ENCODE assay signal across 20 cellular contexts in genomic region chr10:10598297-10598696, GRCh38.
DNase-seq lines count a peak whose midpoint lies in the region; ATAC-seq, FAIRE-seq and TF ChIP-seq lines count a peak whose summit lies in the region.
"Had no signal": no experiment of that assay in that cellular context is flagged by ENCODE, and none has a peak within 500 bp of the region (broad histone marks: within the 10 kb centered on the region; RNA-seq: fewer than 3 reads in every experiment).

No MANE protein-coding gene starts in this region.

- peaks cover 13% of the 10 kb centered on the region for H3K27me3 Mint-ChIP-seq in stimulated activated naive CD8-positive, alpha-beta T cell treated with anti-CD3 and anti-CD28 coated beads, Interleukin-15, amount 100 ng/mL, for 72 hours

- DNase-seq in GM12878 (ENCODE audit: low read depth, low spot score): no peak
- DNase-seq in stimulated activated naive CD8-positive, alpha-beta T cell treated with anti-CD3 and anti-CD28 coated beads, Interleukin-15, amount 100 ng/mL, for 72 hours: no peak
- no peak for DNase-seq in A673 (ENCODE audit: low spot score)
- no peak for DNase-seq in lower lobe of right lung
- DNase-seq: activated gamma-delta T cell treated with Interleukin-2 at 50 U/mL for 16 hours; aorta; natural killer cell; NCI-H524; stimulated activated CD4-positive, alpha-beta T cell treated with anti-CD3 and anti-CD28 coated beads, Interleukin-15, amount 100 ng/mL, for 24 hours had no signal

- TF ChIP-seq RAD21 in GM12878 (IDR thresholded peaks at IDR 0.05; ENCODE audit: insufficient read depth, low read depth, low read length): no peak

- intact Hi-C loops in GM12878 (cut with micrococcal nuclease; ENCODE audit: unreplicated experiment): no loop called here
- intact Hi-C loops in A673 (cut with micrococcal nuclease; ENCODE audit: unreplicated experiment): no loop called here
- intact Hi-C loops in lower lobe of right lung (cut with DNase I): no loop called here

- CTCF ChIA-PET in GM12878 (lab: Yijun Ruan, JAX): no interaction called here
- CTCF ChIA-PET in A673 (lab: Charles Lee): no interaction called here

- no peaks in the 10 kb centered on the region for H3K36me3 ChIP-seq in GM12878 (ENCODE audit: control insufficient read depth in 2 of 2, insufficient read depth in 2 of 2, low read length in 1 of 2)
- no peaks in the 10 kb centered on the region for H3K36me3 ChIP-seq in A673 (ENCODE audit: insufficient read depth, low read length, poor library complexity, severe bottlenecking)
- no peaks in the 10 kb centered on the region for H3K36me3 ChIP-seq in lower lobe of right lung
- H3K36me3 ChIP-seq: suprapubic skin had no signal

- RAD21 ChIA-PET in GM12878 (lab: Charles Lee; ENCODE audit: unreplicated experiment): no interaction called here

- 22% methylated on average over 5 of the region's 5 CpGs for WGBS in GM12878 (ENCODE audit: insufficient coverage, insufficient replicate concordance, low lambda C conversion rate, missing lambda C conversion rate)

- no peak overlapping the region for H3K9ac ChIP-seq in GM12878 (ENCODE audit: control insufficient read depth, insufficient read depth, low read length)

- no peaks in the 10 kb centered on the region for H3K79me2 ChIP-seq in GM12878 (ENCODE audit: control insufficient read depth, insufficient read depth, low read length)

- H3K9me3 ChIP-seq in GM12878 (replicated peaks; ENCODE audit: control insufficient read depth, insufficient read depth, low read length): no peaks in the 10 kb centered on the region
- H3K9me3 ChIP-seq in A673 (ENCODE audit: low read depth, low read length, poor library complexity, severe bottlenecking): no peaks in the 10 kb centered on the region
- no peaks in the 10 kb centered on the region for H3K9me3 ChIP-seq in lower lobe of right lung
- H3K9me3 ChIP-seq: suprapubic skin had no signal

- TF ChIP-seq CTCF in GM12878 (IDR thresholded peaks at IDR 0.05 in 2 of 3, conservative IDR thresholded peaks at IDR 0.05 in 1 of 3; ENCODE audit: control insufficient read depth in 2 of 3, extremely low read depth in 1 of 3, insufficient read depth in 1 of 3, low read depth in 3 of 3, low read length in 3 of 3) (no peak), A673 (conservative IDR thresholded peaks at IDR 0.05; ENCODE audit: low read depth, low read length) (no peak), lower lobe of right lung (IDR thresholded peaks at IDR 0.05) (no peak)

- no peak overlapping the region for H3K4me3 ChIP-seq in GM12878
- no peak overlapping the region for H3K4me3 ChIP-seq in A673 (ENCODE audit: low read depth, low read length, poor library complexity, severe bottlenecking)
- H3K4me3 ChIP-seq in lower lobe of right lung: no peak overlapping the region
- H3K4me3 ChIP-seq: K562, suprapubic skin had no signal

- no peak overlapping the region for H3K27ac Mint-ChIP-seq in stimulated activated naive CD8-positive, alpha-beta T cell treated with anti-CD3 and anti-CD28 coated beads, Interleukin-15, amount 100 ng/mL, for 72 hours
- H3K27ac Mint-ChIP-seq: natural killer cell had no signal

- FAIRE-seq in GM12878 (lab: Jason Lieb, UNC): no peak
- FAIRE-seq: endothelial cell of umbilical vein, GM12892, K562, RCC 7860 had no signal

- H3K4me3 Mint-ChIP-seq in stimulated activated naive CD8-positive, alpha-beta T cell treated with anti-CD3 and anti-CD28 coated beads, Interleukin-15, amount 100 ng/mL, for 72 hours: no peak overlapping the region
- H3K4me3 Mint-ChIP-seq: natural killer cell had no signal

- BruUV-seq in GM12878 (replicated peaks; lab: Mats Ljungman, UMichigan) (no TSS peak), A673 (replicated peaks; lab: Mats Ljungman, UMichigan) (no TSS peak)

- POLR2A ChIA-PET in GM12878 (lab: Charles Lee) (no interaction called here), A673 (lab: Charles Lee; ENCODE audit: low non-redundant PET) (no interaction called here)

- peaks cover 0 to 4% of the 10 kb centered on the region in 2 donors for H3K9me3 Mint-ChIP-seq in stimulated activated naive CD8-positive, alpha-beta T cell treated with anti-CD3 and anti-CD28 coated beads, Interleukin-15, amount 100 ng/mL, for 72 hours

- no peak overlapping the region for H2AFZ ChIP-seq in GM12878 (ENCODE audit: control insufficient read depth, low read depth, low read length)

- SMC1A ChIA-PET in GM12878 (lab: Charles Lee; ENCODE audit: uncharacterized antibody, unreplicated experiment): no interaction called here

- H3K4me2 ChIP-seq in GM12878 (ENCODE audit: control insufficient read depth, insufficient read depth): no peak overlapping the region

- no peaks in the 10 kb centered on the region for H3K4me1 Mint-ChIP-seq in stimulated activated naive CD8-positive, alpha-beta T cell treated with anti-CD3 and anti-CD28 coated beads, Interleukin-15, amount 100 ng/mL, for 72 hours
- H3K4me1 Mint-ChIP-seq: natural killer cell had no signal

- in situ Hi-C loops in GM12878 (cut with MboI): no loop called here

- no peaks in the 10 kb centered on the region for H4K20me1 ChIP-seq in GM12878 (ENCODE audit: control insufficient read depth, insufficient read depth)

- H3K27ac ChIP-seq in GM12878 (ENCODE audit: control insufficient read depth, insufficient read depth) (no peak overlapping the region), A673 (ENCODE audit: low read depth, low read length, poor library complexity, severe bottlenecking) (no peak overlapping the region), lower lobe of right lung (no peak overlapping the region)
- H3K27ac ChIP-seq: C4-2B, suprapubic skin, VCaP had no signal

- H3K27me3 ChIP-seq in GM12878 (replicated peaks in 1 of 2; ENCODE audit: control insufficient read depth in 2 of 2, insufficient read depth in 2 of 2, low read length in 1 of 2) (no peaks in the 10 kb centered on the region), A673 (replicated peaks; ENCODE audit: insufficient read depth, low read depth, low read length, poor library complexity) (no peaks in the 10 kb centered on the region), lower lobe of right lung (ENCODE audit: low read depth) (no peaks in the 10 kb centered on the region)
- H3K27me3 ChIP-seq: suprapubic skin had no signal

- TF ChIP-seq POLR2A in GM12878 (IDR thresholded peaks at IDR 0.05; ENCODE audit: low read depth, low read length): no peak

- H3K4me1 ChIP-seq in GM12878 (ENCODE audit: control insufficient read depth, insufficient read depth, low read length) (no peaks in the 10 kb centered on the region), A673 (ENCODE audit: insufficient read depth, low read length, poor library complexity, severe bottlenecking) (no peaks in the 10 kb centered on the region), lower lobe of right lung (no peaks in the 10 kb centered on the region)
- H3K4me1 ChIP-seq: suprapubic skin had no signal

- no peak; a peak in 1 of 4 replicates for TF ChIP-seq EP300 in GM12878 (IDR thresholded peaks at IDR 0.05; ENCODE audit: borderline replicate concordance in 1 of 2, control insufficient read depth in 1 of 2, low read depth in 2 of 2, low read length in 2 of 2)

- ATAC-seq in GM18873 (IDR thresholded peaks at IDR 0.05; ENCODE audit: low FRiP score, unreplicated experiment): peak; percentile 80
- peak; percentile 57 for ATAC-seq in GM21786 (IDR thresholded peaks at IDR 0.05; ENCODE audit: unreplicated experiment)
- ATAC-seq in HG03460 (IDR thresholded peaks at IDR 0.05; ENCODE audit: unreplicated experiment): peak; percentile 56
- peak; percentile 71 for ATAC-seq in GM12878
- no peak for ATAC-seq in HG02973 (IDR thresholded peaks at IDR 0.05; ENCODE audit: unreplicated experiment)
- ATAC-seq in stimulated activated naive CD8-positive, alpha-beta T cell treated with anti-CD3 and anti-CD28 coated beads, Interleukin-15, amount 100 ng/mL, for 72 hours: no peak
- ATAC-seq in lower lobe of right lung: no peak
- ATAC-seq: K562, natural killer cell had no signal

TF ChIP-seq in GM12878, 131 proteins besides CTCF, POLR2A, EP300 and RAD21 (continues in another document):
- TF ChIP-seq IKZF1 (conservative IDR thresholded peaks at IDR 0.05): no peak
- peak; percentile 90 for TF ChIP-seq TCF3 (IDR thresholded peaks at IDR 0.05; ENCODE audit: borderline replicate concordance, insufficient read depth, low read depth, low read length)
- peak; percentile 30 for TF ChIP-seq PBX3 (IDR thresholded peaks at IDR 0.05; ENCODE audit: insufficient replicate concordance, low read depth, low read length)
- TF ChIP-seq TCF12 (IDR thresholded peaks at IDR 0.05; ENCODE audit: low read depth, low read length): peak; percentile 65; the same call in 1 of the 2 replicates
- TF ChIP-seq NRF1 (conservative IDR thresholded peaks at IDR 0.05; ENCODE audit: low read depth, low read length): no peak
- TF ChIP-seq EED (IDR thresholded peaks at IDR 0.05; ENCODE audit: low read depth): no peak
- TF ChIP-seq RUNX3 (IDR thresholded peaks at IDR 0.05; ENCODE audit: low read length): peak; percentile 83
- TF ChIP-seq MAX (IDR thresholded peaks at IDR 0.05; ENCODE audit: low read depth, low read length): no peak
- no peak for TF ChIP-seq SMC3 (IDR thresholded peaks at IDR 0.05; ENCODE audit: borderline replicate concordance, low read length)
- TF ChIP-seq POLR2AphosphoS2 (IDR thresholded peaks at IDR 0.05; ENCODE audit: low read depth, low read length): no peak
- peak; percentile 78; the same call in 2 of the 3 replicates for TF ChIP-seq POU2F2 (IDR thresholded peaks at IDR 0.05; ENCODE audit: borderline replicate concordance, low read depth, low read length)
- 0 out of 2 replicates have a peak, but pooled peaks have one; percentile 36 for TF ChIP-seq MEF2A (IDR thresholded peaks at IDR 0.05; ENCODE audit: insufficient read depth, low read depth, low read length)
- TF ChIP-seq ETV6 (conservative IDR thresholded peaks at IDR 0.05 in 1 of 2, IDR thresholded peaks at IDR 0.05 in 1 of 2; ENCODE audit: borderline replicate concordance in 1 of 2, low read depth in 1 of 2): no peak
- TF ChIP-seq BHLHE40 (IDR thresholded peaks at IDR 0.05; ENCODE audit: borderline replicate concordance in 1 of 2, low read depth in 2 of 2, low read length in 1 of 2): no peak
- TF ChIP-seq SUPT20H (IDR thresholded peaks at IDR 0.05; ENCODE audit: borderline replicate concordance, control insufficient read depth, low read depth, low read length): no peak

Comparison
In these comparisons a context has a peak if more than half of its experiments do, and no peak if none do; other contexts are left out.
1. ATAC-seq: peak in GM18873 (single experiment), GM21786 (single experiment), HG03460 (single experiment) and GM12878 (single experiment); none in HG02973 (single experiment), stimulated activated naive CD8-positive, alpha-beta T cell treated with anti-CD3 and anti-CD28 coated beads, Interleukin-15, amount 100 ng/mL, for 72 hours (single experiment) and lower lobe of right lung (0 of 2).